26 cellular contexts compared by ENCODE assay signal in genomic region chr11:66263785-66264184, GRCh38. TPM values are rescaled to one million over a fixed set of nuclear protein-coding genes. Genes with fewer than 3 reads are reported as not detected.
A peak's percentile ranks its signal among the peaks of the same experiment; 100 is the strongest.
DNase-seq lines count a peak whose midpoint lies in the region; ATAC-seq, FAIRE-seq and TF ChIP-seq lines count a peak whose summit lies in the region.
"Had no signal": no experiment of that assay in that cellular context is flagged by ENCODE, and none has a peak within 500 bp of the region (broad histone marks: within the 10 kb centered on the region; RNA-seq: fewer than 3 reads in every experiment).

No MANE protein-coding gene starts in this region.

- H3K4me3 ChIP-seq in spleen = no peak overlapping the region
- H3K4me3 ChIP-seq: BLaER1 had no signal

- H3K36me3 Mint-ChIP-seq in neural crest cell (ENCODE audit: low read depth) = peaks cover 11% of the 10 kb centered on the region

- CTCF ChIA-PET in RWPE1 (lab: Yijun Ruan, JAX) = interaction anchor here (1.0 kb wide), 1 partner anchor 123 kb away, joined by 3 read pairs; no protein-coding TSS in a partner anchor

- no peak for DNase-seq in GM12892 (ENCODE audit: insufficient read length)
- no peak for DNase-seq in RWPE1 (ENCODE audit: low spot score)
- DNase-seq in neural crest cell (ENCODE audit: low read depth, low spot score) = no peak
- peak; percentile 74 for DNase-seq in spleen
- no peak for DNase-seq in GM13977 (ENCODE audit: low spot score)
- DNase-seq in mesenteric fat pad (ENCODE audit: low spot score) = no peak
- DNase-seq in activated CD4-positive, alpha-beta T cell treated with anti-CD3 and anti-CD28 coated beads for 48 hours = no peak
- DNase-seq: 8988T; ACHN; BE2C; C1 segment of cervical spinal cord; Calu3; CD4-positive, CD25-positive, alpha-beta regulatory T cell; CD8-positive, alpha-beta memory T cell; COR-L47; DMS79 treated with DMSO at 0.1 percent for 48 hours; GF-D8 had no signal

- no peak for FAIRE-seq in GM12892 (lab: Jason Lieb, UNC)
- FAIRE-seq: A204.1, D721Med, G401.6, GM12891 had no signal

- no peaks in the 10 kb centered on the region for H3K9me3 Mint-ChIP-seq in neural crest cell
- H3K9me3 Mint-ChIP-seq: CD4-positive, CD25-positive, alpha-beta regulatory T cell; CD8-positive, alpha-beta memory T cell had no signal

- H3K4me3 Mint-ChIP-seq in neural crest cell = peak overlapping the region; percentile 74
- H3K4me3 Mint-ChIP-seq: CD14-positive monocyte had no signal

- H3K27me3 Mint-ChIP-seq in neural crest cell (ENCODE audit: low read depth) = peaks cover 5% of the 10 kb centered on the region
- H3K27me3 Mint-ChIP-seq: CD4-positive, alpha-beta memory T cell had no signal

- H3K36me3 ChIP-seq in spleen = peaks cover 0 to 67% (median 20%) of the 10 kb centered on the region in 6 donors

- TF ChIP-seq CTCF in RWPE1 (conservative IDR thresholded peaks at IDR 0.05; ENCODE audit: low read depth) = no peak
- no peak for TF ChIP-seq CTCF in neural crest cell (conservative IDR thresholded peaks at IDR 0.05)
- TF ChIP-seq CTCF in spleen (IDR thresholded peaks at IDR 0.05 in 8 of 11, conservative IDR thresholded peaks at IDR 0.05 in 3 of 11) = no peak
- TF ChIP-seq CTCF in GM13977 (IDR thresholded peaks at IDR 0.05; ENCODE audit: extremely low read depth, insufficient read depth, missing control alignments) = no peak

- H3K27me3 ChIP-seq in spleen (replicated peaks in 1 of 7) = no peaks in the 10 kb centered on the region
- H3K27me3 ChIP-seq: BE2C, BLaER1 had no signal

- POLR2A ChIA-PET in RWPE1 (lab: Yijun Ruan, JAX; ENCODE audit: low non-redundant PET) = no interaction called here

- WGBS in spleen, 5 donors = 94 to 99% (median 97%) methylated on average over 5 to 10 of the region's 10 CpGs

- peaks cover 3 to 36% (median 23%) of the 10 kb centered on the region in 6 donors for H3K4me1 ChIP-seq in spleen
- H3K4me1 ChIP-seq: BE2C had no signal

- intact Hi-C loops in spleen (cut with DNase I; ENCODE audit: low total_unique reads) = no loop called here

- in situ Hi-C loops in GM13977 (cut with MboI; ENCODE audit: low pct_unique_long_range_greater_than_20kb, low sequenced_read_pairs, unreplicated experiment) = no loop called here

- TF ChIP-seq POLR2A in GM12892 (IDR thresholded peaks at IDR 0.05; ENCODE audit: low read depth, low read length) (0 out of 2 replicates have a peak, but pooled peaks have one; percentile 13), spleen (IDR thresholded peaks at IDR 0.05) (no peak)

- H3K27ac ChIP-seq in RWPE1 = peak overlapping the region; percentile 11; the same call in 1 of the 2 replicates
- H3K27ac ChIP-seq in spleen = no peak overlapping the region
- H3K27ac ChIP-seq: BLaER1 had no signal

- no peaks in the 10 kb centered on the region for H3K9me3 ChIP-seq in spleen
- H3K9me3 ChIP-seq: BE2C, BLaER1 had no signal

- ATAC-seq in GM19397 (IDR thresholded peaks at IDR 0.05; ENCODE audit: unreplicated experiment) = no peak

- no peak overlapping the region for H3K27ac Mint-ChIP-seq in neural crest cell (ENCODE audit: unreplicated experiment)
- H3K27ac Mint-ChIP-seq: CD14-positive monocyte had no signal

- H3K4me1 Mint-ChIP-seq in neural crest cell = peaks cover 22% of the 10 kb centered on the region

RNA-seq across cellular contexts. Expression of gene RAB1B, which starts 4.7 kb away (rescaled TPM):
- 58.2 TPM for polyA plus RNA-seq in GM12892 (2012; ENCODE audit: missing spikeins)
- total RNA-seq in neural crest cell (114 and 116 TPM in 2 replicates), spleen (100 to 1,000 TPM; 101 to 130 (median 123) TPM), mesenteric fat pad (138 TPM)
- 100 to 1,000 TPM in 1 of 3 donors, 10 to 100 TPM in 2; 66.8 to 150 (median 77.0) TPM for polyA plus RNA-seq in spleen

RNA-seq across cellular contexts. Expression of gene KLC2, which starts 6.3 kb away (rescaled TPM):
- 8.6 TPM for polyA plus RNA-seq in GM12892 (2012; ENCODE audit: missing spikeins)
- total RNA-seq in neural crest cell = 64.5 and 70.8 TPM in 2 replicates
- 10 to 100 TPM in 6 of 7 donors, 1 to 10 TPM in 1; 8.8 to 30.8 (median 18.3) TPM for total RNA-seq in spleen
- 10 to 100 TPM in 1 of 3 donors, 1 to 10 TPM in 2; 5.5 to 19.5 (median 7.8) TPM for polyA plus RNA-seq in spleen
- total RNA-seq in mesenteric fat pad = 35.0 TPM

RNA-seq across cellular contexts. Expression of gene CNIH2, which starts 14.2 kb away (rescaled TPM):
- polyA plus RNA-seq in GM12892 (2012; ENCODE audit: missing spikeins) = 0.47 TPM
- total RNA-seq in neural crest cell (44.6 and 46.0 TPM in 2 replicates), spleen (1 to 10 TPM in 3 of 7 donors, under 1 TPM in 2, not detected in 2; 0.40 to 1.9 (median 1.3) TPM), mesenteric fat pad (0.55 TPM)
- polyA plus RNA-seq in spleen = under 1 TPM; 0.20 to 0.57 (median 0.26) TPM
- polyA plus RNA-seq: CD14-positive monocyte; CD4-positive, alpha-beta memory T cell; CD4-positive, CD25-positive, alpha-beta regulatory T cell; CD8-positive, alpha-beta memory T cell had no signal

RNA-seq across cellular contexts. Expression of gene YIF1A, which starts 25.2 kb away (rescaled TPM):
- polyA plus RNA-seq in GM12892 (2012; ENCODE audit: missing spikeins) = 25.8 TPM
- total RNA-seq in neural crest cell (59.4 and 60.9 TPM in 2 replicates), spleen (10 to 100 TPM; 34.7 to 50.4 (median 40.4) TPM), mesenteric fat pad (81.7 TPM)
- 10 to 100 TPM; 48.3 to 60.1 (median 49.3) TPM for polyA plus RNA-seq in spleen

RNA-seq across cellular contexts. Expression of gene TMEM151A, which starts 27.9 kb away (rescaled TPM):
- polyA plus RNA-seq in GM12892 (2012; ENCODE audit: missing spikeins) = not detected
- 0.57 and 1.0 TPM in 2 replicates for total RNA-seq in neural crest cell
- under 1 TPM in 1 of 7 donors, not detected in 6; 0.34 TPM for total RNA-seq in spleen
- polyA plus RNA-seq in spleen = under 1 TPM in 2 of 3 donors, not detected in 1; 0.02 TPM
- 0.19 TPM for total RNA-seq in mesenteric fat pad
- total RNA-seq: CD4-positive, alpha-beta memory T cell; CD4-positive, CD25-positive, alpha-beta regulatory T cell; CD8-positive, alpha-beta memory T cell had no signal
- polyA plus RNA-seq: AG04450; CD14-positive monocyte; CD4-positive, alpha-beta memory T cell; CD4-positive, CD25-positive, alpha-beta regulatory T cell; CD8-positive, alpha-beta memory T cell had no signal

Comparison
In these comparisons a context has a peak if more than half of its experiments do, and no peak if none do; other contexts are left out.
1. RNA of gene CNIH2, which starts 14.2 kb away (total RNA-seq): 44.6 to 46.0 TPM in neural crest cell; 0.40 to 1.9 TPM in spleen and 0.55 TPM in mesenteric fat pad (single experiment); every median in the first group is over 10 times any median in the second.